20 cellular contexts compared by ENCODE assay signal in the genomic region with DNA sequence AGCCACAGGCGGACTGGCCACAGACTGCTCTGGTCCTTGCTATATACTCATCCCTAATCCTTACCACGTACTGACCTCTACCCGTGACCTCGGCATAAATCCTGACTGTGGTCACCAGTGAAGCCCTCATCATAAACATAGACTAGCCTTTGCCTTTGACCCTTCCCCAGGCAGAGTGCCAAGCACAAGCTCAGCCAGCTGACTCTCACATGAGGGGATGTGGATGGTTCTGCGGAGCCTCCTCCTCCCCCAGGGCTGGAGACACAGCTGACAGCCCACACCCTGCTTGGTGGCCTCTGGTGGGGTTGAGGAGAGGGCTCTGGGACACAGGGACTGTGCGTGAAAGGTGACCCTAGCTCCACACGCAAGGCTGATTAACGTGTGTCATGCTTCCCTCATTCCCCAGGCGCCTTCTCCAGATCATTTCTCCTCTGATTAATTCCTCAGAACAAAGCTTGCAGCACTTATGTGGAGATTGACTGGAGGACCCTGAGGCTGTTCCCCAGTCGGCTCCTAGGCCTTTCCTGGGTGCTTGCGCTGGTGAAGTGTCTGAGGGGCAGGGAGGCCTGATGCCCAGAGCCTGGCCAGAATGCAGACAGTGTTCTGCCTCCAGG.
DNase-seq lines count a peak whose midpoint lies in the region; TF ChIP-seq lines count a peak whose summit lies in the region.
"Had no signal": no experiment of that assay in that cellular context is flagged by ENCODE, and none has a peak within 500 bp of the region (broad histone marks: within the 10 kb centered on the region; RNA-seq: fewer than 3 reads in every experiment).

No MANE protein-coding gene starts in this region.

- H3K27me3 Mint-ChIP-seq in nephron progenitor cell (ENCODE audit: low read depth, poor library complexity), result peaks cover 17% of the 10 kb centered on the region

- TF ChIP-seq POLR2A in esophagus muscularis mucosa (IDR thresholded peaks at IDR 0.05; ENCODE audit: low read depth), result no peak

- H3K9me3 ChIP-seq in SJSA1 (replicated peaks) (no peaks in the 10 kb centered on the region; the same call in 1 of the 2 replicates), esophagus muscularis mucosa (peaks cover 0 to 5% (median 0%) of the 10 kb centered on the region in 4 donors)
- H3K9me3 ChIP-seq: BE2C, suprapubic skin had no signal

- peaks cover 28% of the 10 kb centered on the region for H3K4me1 ChIP-seq in SJSA1 (replicated peaks)
- H3K4me1 ChIP-seq in esophagus muscularis mucosa, result no peaks in the 10 kb centered on the region
- H3K4me1 ChIP-seq: BE2C, left lung, suprapubic skin had no signal

- H3K4me1 Mint-ChIP-seq in nephron progenitor cell, result peaks cover 8% of the 10 kb centered on the region
- H3K4me1 Mint-ChIP-seq: IgD-negative memory B cell, natural killer cell had no signal

- peaks cover 8% of the 10 kb centered on the region for H3K36me3 Mint-ChIP-seq in nephron progenitor cell (ENCODE audit: low read depth)
- H3K36me3 Mint-ChIP-seq: natural killer cell had no signal

- H3K27ac ChIP-seq in SJSA1, result peak overlapping the region; percentile 5
- no peak overlapping the region for H3K27ac ChIP-seq in esophagus muscularis mucosa (replicated peaks in 1 of 4)
- H3K27ac ChIP-seq: hepatocyte, left lung, suprapubic skin had no signal

- H3K9me3 Mint-ChIP-seq in nephron progenitor cell, result peaks cover 21% of the 10 kb centered on the region
- H3K9me3 Mint-ChIP-seq: activated naive CD8-positive, alpha-beta T cell treated with anti-CD3 and anti-CD28 coated beads, Interleukin-2, amount 50 U/mL, for 24 hours; natural killer cell had no signal

- H3K27me3 ChIP-seq in SJSA1 (replicated peaks), result no peaks in the 10 kb centered on the region
- H3K27me3 ChIP-seq in esophagus muscularis mucosa, result peaks cover 0 to 33% (median 0%) of the 10 kb centered on the region in 4 donors
- H3K27me3 ChIP-seq: BE2C, hepatocyte had no signal

- DNase-seq in HCEC 1CT (peak; percentile 69), SJSA1 (ENCODE audit: low read depth in 1 of 2, low spot score in 2 of 2) (no peak), fibroblast of peridontal ligament (ENCODE audit: extremely low read depth) (peak; percentile 11), nephron progenitor cell (peak; percentile 38), esophagus muscularis mucosa (ENCODE audit: extremely low spot score) (no peak), Ammon's horn (ENCODE audit: low spot score) (no peak), MV-4-11 (lab: John Stamatoyannopoulos, UW) (no peak)
- DNase-seq in activated CD8-positive, alpha-beta memory T cell treated with anti-CD3 and anti-CD28 coated beads for 24 hours, result no peak
- DNase-seq: activated CD4-positive, alpha-beta T cell treated with anti-CD3 and anti-CD28 coated beads, Interleukin-2, amount 50 U/mL, for 4 hours; activated naive CD8-positive, alpha-beta T cell treated with anti-CD3 and anti-CD28 coated beads, Interleukin-2, amount 50 U/mL, for 24 hours; BE2C; H7; left lung; natural killer cell; NCI-H1105; NCI-H446; stimulated activated CD8-positive, alpha-beta memory T cell treated with anti-CD3 and anti-CD28 coated beads, Interleukin-4, amount 100 ng/mL, for 48 hours had no signal

- TF ChIP-seq EP300 in esophagus muscularis mucosa (IDR thresholded peaks at IDR 0.05), result no peak

- H3K27ac Mint-ChIP-seq in nephron progenitor cell, result no peak overlapping the region
- H3K27ac Mint-ChIP-seq: activated naive CD8-positive, alpha-beta T cell treated with anti-CD3 and anti-CD28 coated beads, Interleukin-2, amount 50 U/mL, for 24 hours; IgD-negative memory B cell; natural killer cell had no signal

- intact Hi-C loops in esophagus muscularis mucosa (cut with DNase I), result no loop called here

- no peaks in the 10 kb centered on the region for H3K36me3 ChIP-seq in SJSA1
- no peaks in the 10 kb centered on the region for H3K36me3 ChIP-seq in esophagus muscularis mucosa
- H3K36me3 ChIP-seq: BE2C, left lung, suprapubic skin had no signal

- no peak overlapping the region for H3K4me3 Mint-ChIP-seq in nephron progenitor cell
- H3K4me3 Mint-ChIP-seq: activated naive CD8-positive, alpha-beta T cell treated with anti-CD3 and anti-CD28 coated beads, Interleukin-2, amount 50 U/mL, for 24 hours; IgD-negative memory B cell; natural killer cell had no signal

- TF ChIP-seq CTCF in nephron progenitor cell (IDR thresholded peaks at IDR 0.05) (no peak), esophagus muscularis mucosa (IDR thresholded peaks at IDR 0.05) (no peak)

- whole genome bisulfite sequencing in esophagus muscularis mucosa, result 69% methylated on average over 11 of the region's 11 CpGs

- H3K4me3 ChIP-seq in SJSA1 (no peak overlapping the region), esophagus muscularis mucosa (no peak overlapping the region)
- H3K4me3 ChIP-seq: hepatocyte, left lung, suprapubic skin had no signal

Comparison
In these comparisons a context has a peak if more than half of its experiments do, and no peak if none do; other contexts are left out.
1. DNase-seq: peak in HCEC 1CT (single experiment), fibroblast of peridontal ligament (single experiment) and nephron progenitor cell (single experiment); none in SJSA1 (0 of 2), activated CD8-positive, alpha-beta memory T cell treated with anti-CD3 and anti-CD28 coated beads for 24 hours (single experiment), esophagus muscularis mucosa (single experiment), Ammon's horn (single experiment) and MV-4-11 (single experiment).